Comparison of ENCODE assay signal across 14 cellular contexts in the genomic region with DNA sequence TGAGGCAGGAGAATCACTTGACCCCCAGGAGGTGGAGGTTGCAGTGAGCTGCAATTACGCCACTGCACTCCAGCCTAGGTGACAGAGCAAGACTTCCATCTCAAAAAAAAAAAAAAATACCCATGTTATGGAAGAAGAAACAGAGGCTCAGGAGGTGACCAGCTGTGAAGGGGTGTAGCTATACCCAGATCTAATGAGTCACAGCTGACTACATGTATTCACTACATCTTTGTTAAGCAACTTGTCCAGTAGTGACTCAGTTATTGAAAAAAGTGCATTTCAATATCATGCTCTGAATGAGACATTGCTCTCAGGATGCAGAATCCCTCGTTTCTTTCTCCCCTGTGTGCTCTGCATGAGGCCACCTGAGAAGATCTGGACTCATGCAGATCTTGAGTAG. TPM values are rescaled to one million over a fixed set of nuclear protein-coding genes. Genes with fewer than 3 reads are reported as not detected.
A peak's percentile ranks its signal among the peaks of the same experiment; 100 is the strongest.
DNase-seq lines count a peak whose midpoint lies in the region; ATAC-seq and TF ChIP-seq lines count a peak whose summit lies in the region.
"Had no signal": no experiment of that assay in that cellular context is flagged by ENCODE, and none has a peak within 500 bp of the region (broad histone marks: within the 10 kb centered on the region; RNA-seq: fewer than 3 reads in every experiment).

No MANE protein-coding gene starts in this region.

- H3K27me3 Mint-ChIP-seq in activated T-cell treated with anti-CD3 and anti-CD28 coated beads, Interleukin-2, amount 50 U/mL, for 4 hours (ENCODE audit: low read depth) = peaks cover 2% of the 10 kb centered on the region
- peaks cover 14% of the 10 kb centered on the region for H3K27me3 Mint-ChIP-seq in activated T-cell treated with anti-CD3 and anti-CD28 coated beads, Interleukin-2, amount 50 U/mL, for 24 hours
- H3K27me3 Mint-ChIP-seq in effector memory CD8-positive, alpha-beta T cell = no peaks in the 10 kb centered on the region
- peaks cover 3 to 11% of the 10 kb centered on the region in 2 donors for H3K27me3 Mint-ChIP-seq in T-cell

- CTCF ChIA-PET in RWPE1 (lab: Yijun Ruan, JAX) (interaction anchor here (0.6 kb wide), 2 partner anchors 8 to 13 kb away, joined by 3 to 9 read pairs; no protein-coding TSS in a partner anchor), T-cell (lab: Charles Lee) (no interaction called here)

- peak; percentile 37 to 56 for ATAC-seq in activated T-cell treated with anti-CD3 and anti-CD28 coated beads, Interleukin-2, amount 50 U/mL, for 4 hours
- ATAC-seq in left lobe of liver (no peak), T-cell (replicated peaks in 1 of 4) (no peak)
- ATAC-seq in effector memory CD8-positive, alpha-beta T cell (replicated peaks) = no peak

- no peaks in the 10 kb centered on the region for H3K36me3 Mint-ChIP-seq in activated T-cell treated with anti-CD3 and anti-CD28 coated beads, Interleukin-2, amount 50 U/mL, for 4 hours (ENCODE audit: insufficient read depth)
- no peaks in the 10 kb centered on the region for H3K36me3 Mint-ChIP-seq in activated T-cell treated with anti-CD3 and anti-CD28 coated beads, Interleukin-2, amount 50 U/mL, for 24 hours (ENCODE audit: low read depth)
- H3K36me3 Mint-ChIP-seq in effector memory CD8-positive, alpha-beta T cell (ENCODE audit: insufficient read depth) = no peaks in the 10 kb centered on the region
- H3K36me3 Mint-ChIP-seq in T-cell = no peaks in the 10 kb centered on the region

- no peaks in the 10 kb centered on the region for H3K4me1 Mint-ChIP-seq in activated T-cell treated with anti-CD3 and anti-CD28 coated beads, Interleukin-2, amount 50 U/mL, for 4 hours (ENCODE audit: low read depth)
- no peaks in the 10 kb centered on the region for H3K4me1 Mint-ChIP-seq in activated T-cell treated with anti-CD3 and anti-CD28 coated beads, Interleukin-2, amount 50 U/mL, for 24 hours (ENCODE audit: low read depth)
- no peaks in the 10 kb centered on the region for H3K4me1 Mint-ChIP-seq in effector memory CD8-positive, alpha-beta T cell (ENCODE audit: low read depth in 2 of 2)
- no peaks in the 10 kb centered on the region for H3K4me1 Mint-ChIP-seq in T-cell

- H3K36me3 ChIP-seq in suprapubic skin = no peaks in the 10 kb centered on the region
- H3K36me3 ChIP-seq: upper lobe of left lung had no signal

- DNase-seq in activated T-cell treated with anti-CD3 and anti-CD28 coated beads, Interleukin-2, amount 50 U/mL, for 4 hours = no peak
- DNase-seq in activated T-cell treated with anti-CD3 and anti-CD28 coated beads, Interleukin-2, amount 50 U/mL, for 24 hours = no peak
- peak; percentile 74 for DNase-seq in RWPE1 (ENCODE audit: low spot score)
- peak; percentile 86 for DNase-seq in fibroblast of peridontal ligament (ENCODE audit: extremely low read depth)
- DNase-seq in suprapubic skin (ENCODE audit: low spot score in 2 of 2) = no peak
- no peak for DNase-seq in left lobe of liver (ENCODE audit: low spot score)
- no peak for DNase-seq in effector memory CD8-positive, alpha-beta T cell
- no peak for DNase-seq in T-cell
- DNase-seq: activated T-cell treated with anti-CD3 and anti-CD28 coated beads, Interleukin-2, amount 50 U/mL, for 48 hours; islet precursor cell; Karpas-422; NCI-H526; nucleus accumbens; upper lobe of left lung had no signal

- H3K9me3 Mint-ChIP-seq in activated T-cell treated with anti-CD3 and anti-CD28 coated beads, Interleukin-2, amount 50 U/mL, for 4 hours = no peaks in the 10 kb centered on the region
- no peaks in the 10 kb centered on the region for H3K9me3 Mint-ChIP-seq in activated T-cell treated with anti-CD3 and anti-CD28 coated beads, Interleukin-2, amount 50 U/mL, for 24 hours
- H3K9me3 Mint-ChIP-seq in effector memory CD8-positive, alpha-beta T cell = peaks cover 0 to 3% of the 10 kb centered on the region in 2 donors
- no peaks in the 10 kb centered on the region for H3K9me3 Mint-ChIP-seq in T-cell

- no peaks in the 10 kb centered on the region for H3K27me3 ChIP-seq in suprapubic skin
- H3K27me3 ChIP-seq: upper lobe of left lung had no signal

- peaks cover 8% of the 10 kb centered on the region for H3K4me1 ChIP-seq in suprapubic skin
- H3K4me1 ChIP-seq: upper lobe of left lung had no signal

- no peak overlapping the region for H3K4me3 Mint-ChIP-seq in activated T-cell treated with anti-CD3 and anti-CD28 coated beads, Interleukin-2, amount 50 U/mL, for 4 hours
- H3K4me3 Mint-ChIP-seq in activated T-cell treated with anti-CD3 and anti-CD28 coated beads, Interleukin-2, amount 50 U/mL, for 24 hours = no peak overlapping the region
- H3K4me3 Mint-ChIP-seq in effector memory CD8-positive, alpha-beta T cell = no peak overlapping the region
- H3K4me3 Mint-ChIP-seq in T-cell = no peak overlapping the region

- no peak overlapping the region for H3K27ac Mint-ChIP-seq in activated T-cell treated with anti-CD3 and anti-CD28 coated beads, Interleukin-2, amount 50 U/mL, for 24 hours
- H3K27ac Mint-ChIP-seq in effector memory CD8-positive, alpha-beta T cell = no peak overlapping the region
- no peak overlapping the region for H3K27ac Mint-ChIP-seq in T-cell

- H3K27ac ChIP-seq in RWPE1 = no peak overlapping the region
- peak overlapping the region; percentile 67 for H3K27ac ChIP-seq in suprapubic skin
- H3K27ac ChIP-seq: upper lobe of left lung had no signal

- no peak overlapping the region for H3K4me3 ChIP-seq in suprapubic skin
- H3K4me3 ChIP-seq: upper lobe of left lung had no signal

- H3K9me3 ChIP-seq in suprapubic skin = no peaks in the 10 kb centered on the region
- H3K9me3 ChIP-seq: upper lobe of left lung had no signal

- POLR2A ChIA-PET in RWPE1 (lab: Yijun Ruan, JAX; ENCODE audit: low non-redundant PET) (no interaction called here), T-cell (lab: Charles Lee) (no interaction called here)

- no peak for TF ChIP-seq POLR2A in suprapubic skin (IDR thresholded peaks at IDR 0.05)

- no peak for TF ChIP-seq EP300 in suprapubic skin (IDR thresholded peaks at IDR 0.05)

- TF ChIP-seq CTCF in RWPE1 (conservative IDR thresholded peaks at IDR 0.05; ENCODE audit: low read depth) (no peak), suprapubic skin (IDR thresholded peaks at IDR 0.05) (no peak)

- WGBS in suprapubic skin = 74% methylated on average over 2 of the region's 2 CpGs

RNA-seq across cellular contexts. Expression of a gene that starts 16.1 kb away (rescaled TPM):
- total RNA-seq in activated T-cell treated with anti-CD3 and anti-CD28 coated beads, Interleukin-2, amount 50 U/mL, for 4 hours = 10 to 100 TPM; 28.5 to 32.8 (median 30.6) TPM
- total RNA-seq in suprapubic skin (10 to 100 TPM; 25.7 to 51.0 (median 35.7) TPM), left lobe of liver (14.6 TPM), T-cell (10 to 100 TPM; 20.2 to 33.3 (median 28.8) TPM)

Comparison
In these comparisons a context has a peak if more than half of its experiments do, and no peak if none do; other contexts are left out.
1. ATAC-seq: peak in activated T-cell treated with anti-CD3 and anti-CD28 coated beads, Interleukin-2, amount 50 U/mL, for 4 hours (2 of 2); none in left lobe of liver (single experiment), effector memory CD8-positive, alpha-beta T cell (single experiment) and T-cell (0 of 4).
2. DNase-seq: peak in RWPE1 (single experiment) and fibroblast of peridontal ligament (single experiment); none in activated T-cell treated with anti-CD3 and anti-CD28 coated beads, Interleukin-2, amount 50 U/mL, for 4 hours (single experiment), activated T-cell treated with anti-CD3 and anti-CD28 coated beads, Interleukin-2, amount 50 U/mL, for 24 hours (single experiment), suprapubic skin (0 of 2), left lobe of liver (single experiment), effector memory CD8-positive, alpha-beta T cell (0 of 3) and T-cell (0 of 34).